ENCODE assay signal across 8 cellular contexts in the genomic region with DNA sequence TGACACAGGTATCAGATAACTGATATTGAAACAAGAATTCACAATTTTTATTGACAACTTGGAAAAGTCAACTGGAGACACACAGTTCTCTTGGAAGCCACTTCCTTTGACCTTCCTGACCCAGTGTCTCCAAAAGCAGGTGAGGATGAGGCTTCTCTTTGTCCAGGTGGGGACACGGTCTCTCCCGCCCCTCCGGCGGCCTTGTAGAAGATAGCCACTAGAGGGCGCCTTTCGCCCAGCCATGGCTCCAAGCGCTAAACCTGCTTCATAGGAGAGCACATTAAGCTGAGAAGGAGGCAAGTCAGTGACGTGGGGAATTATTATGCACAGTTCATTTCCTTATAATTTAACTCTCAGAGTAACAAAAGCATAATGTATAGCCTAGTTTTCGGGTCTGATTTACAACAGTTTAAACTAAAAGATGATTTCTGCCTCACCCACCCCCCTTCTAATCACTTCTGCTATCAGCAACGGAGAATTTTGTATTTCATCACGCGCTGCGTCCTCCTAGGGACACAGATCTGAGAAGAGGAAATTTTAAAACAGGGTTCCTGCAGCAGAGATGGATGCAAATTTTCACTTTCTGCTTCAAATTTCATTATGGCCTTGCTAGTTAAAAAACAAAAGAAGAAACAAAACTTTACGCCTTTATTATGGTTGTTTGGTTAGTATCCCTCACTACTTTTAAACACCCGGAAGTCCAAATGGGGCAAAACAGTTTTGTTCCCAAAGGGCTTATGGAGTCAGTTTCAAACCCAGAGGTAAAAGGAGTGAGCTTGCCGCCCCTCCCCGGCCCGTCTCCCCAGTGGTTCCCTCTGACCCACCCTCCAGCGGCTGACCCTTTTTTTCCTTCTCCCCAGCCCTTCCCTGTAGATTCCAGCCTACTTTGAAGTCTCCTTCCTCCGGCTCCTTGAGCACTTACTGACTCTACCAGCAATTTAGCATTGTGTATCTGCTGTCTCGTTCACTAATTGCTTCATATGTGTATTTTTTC.
A peak's percentile ranks its signal among the peaks of the same experiment; 100 is the strongest.
DNase-seq lines count a peak whose midpoint lies in the region; ATAC-seq, FAIRE-seq and TF ChIP-seq lines count a peak whose summit lies in the region.

No MANE protein-coding gene starts in this region.

- H3K18ac ChIP-seq in trophoblast cell (ENCODE audit: low read length) = no peak overlapping the region

- H3K23ac ChIP-seq in trophoblast cell (ENCODE audit: low read length) = no peak overlapping the region

- peak; percentile 49 for FAIRE-seq in G401.6 (lab: Jason Lieb, UNC)

- H3K4ac ChIP-seq in trophoblast cell (ENCODE audit: low read depth, low read length) = no peak overlapping the region

- no peak overlapping the region for H3K9ac ChIP-seq in trophoblast cell (ENCODE audit: low read length)

- no peaks in the 10 kb centered on the region for H3K9me3 Mint-ChIP-seq in activated naive CD4-positive, alpha-beta T cell treated with anti-CD3 and anti-CD28 coated beads, Interleukin-2, amount 10 ng/mL, durations not matched to agents 7 days and 5 days

- no peak overlapping the region for H2BK12ac ChIP-seq in trophoblast cell (ENCODE audit: low read length)

- no peak overlapping the region for H4K8ac ChIP-seq in trophoblast cell (ENCODE audit: low read depth, low read length)

- H3K27me3 Mint-ChIP-seq in activated naive CD4-positive, alpha-beta T cell treated with anti-CD3 and anti-CD28 coated beads, Interleukin-2, amount 10 ng/mL, durations not matched to agents 7 days and 5 days = peaks cover 28% of the 10 kb centered on the region

- H3K4me2 ChIP-seq in trophoblast cell (ENCODE audit: low read length) = peak overlapping the region; percentile 26

- H3K14ac ChIP-seq in trophoblast cell (ENCODE audit: low read length) = no peak overlapping the region

- H4K12ac ChIP-seq in trophoblast cell (ENCODE audit: low read depth, low read length) = no peak overlapping the region

- H3K4me3 ChIP-seq in trophoblast cell (ENCODE audit: low read depth, low read length) = no peak overlapping the region
- H3K4me3 ChIP-seq in tibial nerve = peak overlapping the region; percentile 17 to 47 (median 38)

- peaks cover 12% of the 10 kb centered on the region for H3K4me1 Mint-ChIP-seq in activated naive CD4-positive, alpha-beta T cell treated with anti-CD3 and anti-CD28 coated beads, Interleukin-2, amount 10 ng/mL, durations not matched to agents 7 days and 5 days

- no peak overlapping the region for H2BK5ac ChIP-seq in trophoblast cell (ENCODE audit: low read depth, low read length, poor library complexity)

- H3K4me1 ChIP-seq in trophoblast cell (ENCODE audit: control insufficient read depth in 1 of 2, insufficient read depth in 2 of 2, low read length in 2 of 2) (no peaks in the 10 kb centered on the region), tibial nerve (peaks cover 0 to 10% (median 0%) of the 10 kb centered on the region in 4 donors)

- TF ChIP-seq EP300 in tibial nerve (IDR thresholded peaks at IDR 0.05) = no peak

- no peak overlapping the region for H2AFZ ChIP-seq in trophoblast cell (ENCODE audit: insufficient read depth, low read length, poor library complexity)

- H3K9me3 ChIP-seq in trophoblast cell (ENCODE audit: insufficient read depth, low read depth, low read length) (no peaks in the 10 kb centered on the region), tibial nerve (no peaks in the 10 kb centered on the region)

- peak; percentile 94 for ATAC-seq in Right ventricle myocardium inferior

- peak overlapping the region; percentile 75 for H3K4me3 Mint-ChIP-seq in activated naive CD4-positive, alpha-beta T cell treated with anti-CD3 and anti-CD28 coated beads, Interleukin-2, amount 10 ng/mL, durations not matched to agents 7 days and 5 days

- H4K91ac ChIP-seq in trophoblast cell (ENCODE audit: low read depth, low read length) = no peak overlapping the region

- no peak for TF ChIP-seq POLR2A in tibial nerve (IDR thresholded peaks at IDR 0.05)

- H2AK5ac ChIP-seq in trophoblast cell (ENCODE audit: low read length) = no peak overlapping the region

- H3K79me2 ChIP-seq in trophoblast cell (ENCODE audit: control insufficient read depth, insufficient read depth, low read length, poor library complexity) = no peaks in the 10 kb centered on the region

- H2BK120ac ChIP-seq in trophoblast cell (ENCODE audit: insufficient read depth, low read length, poor library complexity) = no peak overlapping the region

- peak; percentile 87 to 94 (median 87) for TF ChIP-seq CTCF in tibial nerve (IDR thresholded peaks at IDR 0.05)

- H3K27ac ChIP-seq in trophoblast cell (ENCODE audit: low read depth, low read length) (no peak overlapping the region), tibial nerve (peak overlapping the region in 3 of 4 donors; percentile 63 to 76 (median 68))

- H3K79me1 ChIP-seq in trophoblast cell (ENCODE audit: low read length) = no peaks in the 10 kb centered on the region

- no CpG with 5 or more reads among the region's 21 CpGs for whole genome bisulfite sequencing in trophoblast cell (ENCODE audit: extremely low coverage, insufficient coverage, insufficient read length)
- WGBS in tibial nerve, 2 donors = 3 to 7% methylated on average over 21 of the region's 21 CpGs

- intact Hi-C loops in Right ventricle myocardium inferior (cut with DNase I) = loop anchor here (1.0 kb wide), 1 partner anchor 32 kb away; no protein-coding TSS in a partner anchor

- H3K27me3 ChIP-seq in trophoblast cell (ENCODE audit: insufficient read depth, low read length) = no peaks in the 10 kb centered on the region
- H3K27me3 ChIP-seq in tibial nerve = no peaks in the 10 kb centered on the region

- H3K36me3 ChIP-seq in trophoblast cell (ENCODE audit: control insufficient read depth in 1 of 2, insufficient read depth in 2 of 2, low read length in 2 of 2) (no peaks in the 10 kb centered on the region), tibial nerve (no peaks in the 10 kb centered on the region)

- H3K36me3 Mint-ChIP-seq in activated naive CD4-positive, alpha-beta T cell treated with anti-CD3 and anti-CD28 coated beads, Interleukin-2, amount 10 ng/mL, durations not matched to agents 7 days and 5 days = no peaks in the 10 kb centered on the region

- CTCF ChIA-PET in activated naive CD4-positive, alpha-beta T cell treated with anti-CD3 and anti-CD28 coated beads, Interleukin-2, amount 10 ng/mL, durations not matched to agents 7 days and 5 days (lab: Charles Lee) = interaction anchor here (0.6 to 3.0 kb wide), 18 partner anchors 8 to 546 kb away, joined by 3 to 35 read pairs (median 5); no protein-coding TSS in a partner anchor

- DNase-seq in HCEC 1CT (peak; percentile 65), M059J (ENCODE audit: low read depth) (peak; percentile 56), SK-N-DZ (ENCODE audit: low spot score) (peak; percentile 83), Right ventricle myocardium inferior (ENCODE audit: missing footprints) (peak; percentile 80), trophoblast cell (peak; percentile 83 to 94), tibial nerve (ENCODE audit: low spot score in 2 of 2) (peak; percentile 60 to 74)
- DNase-seq in activated naive CD4-positive, alpha-beta T cell treated with anti-CD3 and anti-CD28 coated beads, Interleukin-2, amount 10 ng/mL, durations not matched to agents 7 days and 5 days = peak; percentile 84

- H3K27ac Mint-ChIP-seq in activated naive CD4-positive, alpha-beta T cell treated with anti-CD3 and anti-CD28 coated beads, Interleukin-2, amount 10 ng/mL, durations not matched to agents 7 days and 5 days = peak overlapping the region; percentile 77
